In genomic region chr6:26163733-26164505, GRCh38 we compare ENCODE assay signal across 21 cellular contexts.
DNase-seq lines count a peak whose midpoint lies in the region; ATAC-seq, FAIRE-seq and TF ChIP-seq lines count a peak whose summit lies in the region.
"Had no signal": no experiment of that assay in that cellular context is flagged by ENCODE, and none has a peak within 500 bp of the region (broad histone marks: within the 10 kb centered on the region; RNA-seq: fewer than 3 reads in every experiment).

No MANE protein-coding gene starts in this region.

- H3K4me3 ChIP-seq in endodermal cell (ENCODE audit: low read length): no peak overlapping the region
- H3K4me3 ChIP-seq in HepG2 (replicated peaks in 1 of 3; ENCODE audit: insufficient read depth in 1 of 3, low read depth in 2 of 3, low read length in 3 of 3): no peak overlapping the region
- H3K4me3 ChIP-seq: heart left ventricle had no signal

- BruUV-seq in HepG2 (replicated peaks; lab: Mats Ljungman, UMichigan): no TSS peak

- no peak for FAIRE-seq in HepG2 (lab: Jason Lieb, UNC)

- intact Hi-C loops in HepG2 (cut with micrococcal nuclease; ENCODE audit: unreplicated experiment): no loop called here

- no peaks in the 10 kb centered on the region for H3K27me3 ChIP-seq in endodermal cell (ENCODE audit: control insufficient read depth, insufficient read depth, low read length, poor library complexity, severe bottlenecking)
- no peaks in the 10 kb centered on the region for H3K27me3 ChIP-seq in HepG2 (ENCODE audit: control insufficient read depth in 1 of 2, insufficient read depth in 2 of 2, low read length in 2 of 2)
- H3K27me3 ChIP-seq: heart left ventricle had no signal

- H3K9me3 Mint-ChIP-seq in stimulated activated naive CD8-positive, alpha-beta T cell treated with anti-CD3 and anti-CD28 coated beads, Interleukin-15, amount 100 ng/mL, for 72 hours: no peaks in the 10 kb centered on the region
- no peaks in the 10 kb centered on the region for H3K9me3 Mint-ChIP-seq in endodermal cell
- H3K9me3 Mint-ChIP-seq: H9 had no signal

- H3K27ac Mint-ChIP-seq in stimulated activated naive CD8-positive, alpha-beta T cell treated with anti-CD3 and anti-CD28 coated beads, Interleukin-15, amount 100 ng/mL, for 72 hours: peak overlapping the region; percentile 6 to 57
- peak overlapping the region; percentile 61 for H3K27ac Mint-ChIP-seq in endodermal cell

- no peak for ATAC-seq in stimulated activated naive CD8-positive, alpha-beta T cell treated with anti-CD3 and anti-CD28 coated beads, Interleukin-15, amount 100 ng/mL, for 72 hours
- no peak for ATAC-seq in stimulated activated naive CD8-positive, alpha-beta T cell treated with anti-CD3 and anti-CD28 coated beads, Interleukin-15, Interleukin-2, amounts not matched to agents 100 U/mL and 50 U/mL, for 24 hours
- ATAC-seq in HepG2: no peak
- ATAC-seq: heart left ventricle, sciatic nerve had no signal

- H3K4me3 Mint-ChIP-seq in stimulated activated naive CD8-positive, alpha-beta T cell treated with anti-CD3 and anti-CD28 coated beads, Interleukin-15, amount 100 ng/mL, for 72 hours: no peak overlapping the region
- no peak overlapping the region for H3K4me3 Mint-ChIP-seq in endodermal cell

- H4K20me1 ChIP-seq in HepG2 (ENCODE audit: insufficient read depth, low read length): peaks cover under 1% of the 10 kb centered on the region; the same call in 1 of the 2 replicates

- H2AFZ ChIP-seq in HepG2 (ENCODE audit: low read length): no peak overlapping the region

- H3K27ac ChIP-seq in RWPE1 (0 out of 2 replicates have a peak overlapping the region, but pooled peaks have one; percentile 32), endodermal cell (ENCODE audit: low read depth, low read length) (no peak overlapping the region), HepG2 (ENCODE audit: extremely low read length, insufficient read depth, low read length) (no peak overlapping the region)

- in situ Hi-C loops in HepG2 (cut with HindIII; ENCODE audit: extremely low pct_ligation_motif_present, low pct_unique_long_range_greater_than_20kb): no loop called here

- WGBS in endodermal cell (ENCODE audit: insufficient coverage in 1 of 2, insufficient read length in 1 of 2), 2 experiments: 85 to 88% methylated on average over 3 to 5 of the region's 5 CpGs
- 64% methylated on average over 5 of the region's 5 CpGs for WGBS in HepG2 (ENCODE audit: low lambda C conversion rate)

- no peak for TF ChIP-seq RAD21 in HepG2 (CRISPR knock-in tag; IDR thresholded peaks at IDR 0.05)

- TF ChIP-seq POLR2A in HepG2 (IDR thresholded peaks at IDR 0.05; ENCODE audit: insufficient read depth in 1 of 2, low read depth in 2 of 2, low read length in 2 of 2): no peak

- H3K9ac ChIP-seq in endodermal cell (ENCODE audit: extremely low read depth, low read length, poor library complexity, severe bottlenecking): no peak overlapping the region
- no peak overlapping the region for H3K9ac ChIP-seq in HepG2 (ENCODE audit: insufficient read depth, low read depth, low read length)

- DNase-seq in stimulated activated naive CD8-positive, alpha-beta T cell treated with anti-CD3 and anti-CD28 coated beads, Interleukin-15, amount 100 ng/mL, for 72 hours: no peak
- DNase-seq in stimulated activated naive CD8-positive, alpha-beta T cell treated with anti-CD3 and anti-CD28 coated beads, Interleukin-15, Interleukin-2, amounts not matched to agents 100 U/mL and 50 U/mL, for 24 hours: no peak
- DNase-seq in RWPE1 (ENCODE audit: low spot score): no peak
- no peak for DNase-seq in endodermal cell
- peak; percentile 37 for DNase-seq in ureter (ENCODE audit: low spot score)
- DNase-seq in DMS153 (lab: John Stamatoyannopoulos, UW): no peak
- DNase-seq in NCI-H2081 (lab: John Stamatoyannopoulos, UW): no peak
- DNase-seq in HepG2 (ENCODE audit: low spot score): no peak
- DNase-seq: activated CD8-positive, alpha-beta memory T cell treated with anti-CD3 and anti-CD28 coated beads for 24 hours; activated naive CD4-positive, alpha-beta T cell treated with Interleukin-2 at 50 U/mL for 16 hours; caudate nucleus; effector CD8-positive, alpha-beta T cell; H9; heart left ventricle; islet precursor cell; mesendoderm; NCI-H1694; NCI-H446 treated with DMSO at 0.1 percent for 48 hours; occipital lobe; stimulated activated CD4-positive, alpha-beta T cell treated with anti-CD3 and anti-CD28 coated beads, Interleukin-2, amount 100 ng/mL, for 24 hours had no signal

- CTCF ChIA-PET in RWPE1 (lab: Yijun Ruan, JAX): no interaction called here
- CTCF ChIA-PET in HepG2 (lab: Yijun Ruan, JAX; ENCODE audit: low intra/inter-chr PET ratio, low total read pairs): no interaction called here

- peaks cover 69% of the 10 kb centered on the region for H3K4me1 Mint-ChIP-seq in stimulated activated naive CD8-positive, alpha-beta T cell treated with anti-CD3 and anti-CD28 coated beads, Interleukin-15, amount 100 ng/mL, for 72 hours
- peaks cover 10% of the 10 kb centered on the region for H3K4me1 Mint-ChIP-seq in endodermal cell

- TF ChIP-seq EP300 in HepG2 (IDR thresholded peaks at IDR 0.05; ENCODE audit: low read depth in 2 of 2, low read length in 2 of 2) (no peak), HepG2 (CRISPR knock-in tag; IDR thresholded peaks at IDR 0.05; ENCODE audit: borderline replicate concordance) (no peak)

- no peaks in the 10 kb centered on the region for H3K36me3 ChIP-seq in endodermal cell (ENCODE audit: control insufficient read depth, insufficient read depth, low read length)
- H3K36me3 ChIP-seq in HepG2 (replicated peaks in 1 of 2; ENCODE audit: control insufficient read depth in 1 of 2, insufficient read depth in 2 of 2, low read length in 2 of 2): no peaks in the 10 kb centered on the region

- no peak overlapping the region for H3K4me2 ChIP-seq in HepG2 (ENCODE audit: low read depth, low read length)

- H3K4me1 ChIP-seq in endodermal cell (ENCODE audit: control insufficient read depth, insufficient read depth, low read length) (no peaks in the 10 kb centered on the region), HepG2 (ENCODE audit: insufficient read depth, low read length) (peaks cover 14% of the 10 kb centered on the region)

- H3K79me2 ChIP-seq in HepG2 (ENCODE audit: insufficient read depth, low read length): peaks cover 4% of the 10 kb centered on the region

- no peaks in the 10 kb centered on the region for H3K36me3 Mint-ChIP-seq in endodermal cell (ENCODE audit: low read depth)

- TF ChIP-seq CTCF in RWPE1 (conservative IDR thresholded peaks at IDR 0.05; ENCODE audit: low read depth): no peak
- no peak for TF ChIP-seq CTCF in endodermal cell (conservative IDR thresholded peaks at IDR 0.05)
- TF ChIP-seq CTCF in HepG2 (CRISPR knock-in tag; IDR thresholded peaks at IDR 0.05): no peak

- no peaks in the 10 kb centered on the region for H3K27me3 Mint-ChIP-seq in stimulated activated naive CD8-positive, alpha-beta T cell treated with anti-CD3 and anti-CD28 coated beads, Interleukin-15, amount 100 ng/mL, for 72 hours
- no peaks in the 10 kb centered on the region for H3K27me3 Mint-ChIP-seq in endodermal cell (ENCODE audit: insufficient read depth)

- no peaks in the 10 kb centered on the region for H3K9me3 ChIP-seq in endodermal cell (ENCODE audit: control insufficient read depth, low read length)
- H3K9me3 ChIP-seq in HepG2 (ENCODE audit: low read length): no peaks in the 10 kb centered on the region
- H3K9me3 ChIP-seq: heart left ventricle had no signal

- POLR2A ChIA-PET in RWPE1 (lab: Yijun Ruan, JAX; ENCODE audit: low non-redundant PET) (no interaction called here), HepG2 (lab: Yijun Ruan, JAX) (interaction anchor here (0.8 to 1.4 kb wide), 2 partner anchors 40 to 120 kb away, joined by 3 to 6 read pairs; a partner anchor contains a TSS)

TF ChIP-seq in HepG2, 621 proteins besides CTCF, POLR2A, EP300 and RAD21 (continues in another document):
- no peak for TF ChIP-seq AKNA (CRISPR knock-in tag; IDR thresholded peaks at IDR 0.05; ENCODE audit: borderline replicate concordance)
- TF ChIP-seq ZNF629 (CRISPR knock-in tag; conservative IDR thresholded peaks at IDR 0.05): no peak
